Comparison of ENCODE assay signal across 9 cellular contexts in genomic region chr1:33007190-33008050, GRCh38. TPM values are rescaled to one million over a fixed set of nuclear protein-coding genes. Genes with fewer than 3 reads are reported as not detected.
A peak's percentile ranks its signal among the peaks of the same experiment; 100 is the strongest.
DNase-seq lines count a peak whose midpoint lies in the region; ATAC-seq and TF ChIP-seq lines count a peak whose summit lies in the region.
"Had no signal": no experiment of that assay in that cellular context is flagged by ENCODE, and none has a peak within 500 bp of the region (broad histone marks: within the 10 kb centered on the region; RNA-seq: fewer than 3 reads in every experiment).

No MANE protein-coding gene starts in this region.

- no peaks in the 10 kb centered on the region for H3K27me3 Mint-ChIP-seq in T-helper 1 cell treated with Interleukin-12 subunit alpha and Interleukin-12 subunit beta and Interleukin-4 antibody, amounts not matched to agents 30 μg/mL and 1 μg/mL, for 36 hours (ENCODE audit: low read depth)
- H3K27me3 Mint-ChIP-seq in brain, result no peaks in the 10 kb centered on the region
- H3K27me3 Mint-ChIP-seq: activated naive CD4-positive, alpha-beta T cell treated with anti-CD3 and anti-CD28 coated beads, Interleukin-2, amount 50 U/mL, for 24 hours had no signal

- no peaks in the 10 kb centered on the region for H3K27me3 ChIP-seq in tibial artery

- H3K4me3 ChIP-seq in tibial artery, result no peak overlapping the region

- ATAC-seq in HG03159 (IDR thresholded peaks at IDR 0.05; ENCODE audit: unreplicated experiment) (no peak), GM19452 (IDR thresholded peaks at IDR 0.05; ENCODE audit: unreplicated experiment) (no peak)

- H3K4me3 Mint-ChIP-seq in T-helper 1 cell treated with Interleukin-12 subunit alpha and Interleukin-12 subunit beta and Interleukin-4 antibody, amounts not matched to agents 30 μg/mL and 1 μg/mL, for 36 hours, result no peak overlapping the region
- peak overlapping the region in 1 of 5 experiments; percentile 40 for H3K4me3 Mint-ChIP-seq in brain
- H3K4me3 Mint-ChIP-seq: activated naive CD4-positive, alpha-beta T cell treated with anti-CD3 and anti-CD28 coated beads, Interleukin-2, amount 50 U/mL, for 24 hours had no signal

- H3K9me3 ChIP-seq in tibial artery, result no peaks in the 10 kb centered on the region

- H3K36me3 ChIP-seq in tibial artery, result peaks cover 7 to 40% (median 33%) of the 10 kb centered on the region in 3 donors

- no peaks in the 10 kb centered on the region for H3K9me3 Mint-ChIP-seq in T-helper 1 cell treated with Interleukin-12 subunit alpha and Interleukin-12 subunit beta and Interleukin-4 antibody, amounts not matched to agents 30 μg/mL and 1 μg/mL, for 36 hours
- no peaks in the 10 kb centered on the region for H3K9me3 Mint-ChIP-seq in brain
- H3K9me3 Mint-ChIP-seq: activated naive CD4-positive, alpha-beta T cell treated with anti-CD3 and anti-CD28 coated beads, Interleukin-2, amount 50 U/mL, for 24 hours had no signal

- peaks cover 26% of the 10 kb centered on the region for H3K4me1 Mint-ChIP-seq in T-helper 1 cell treated with Interleukin-12 subunit alpha and Interleukin-12 subunit beta and Interleukin-4 antibody, amounts not matched to agents 30 μg/mL and 1 μg/mL, for 36 hours (ENCODE audit: low read depth)
- peaks cover 53% of the 10 kb centered on the region for H3K4me1 Mint-ChIP-seq in brain

- H3K4me1 ChIP-seq in tibial artery, result peaks cover 0 to 24% (median 19%) of the 10 kb centered on the region in 4 donors

- intact Hi-C loops in tibial artery (cut with DNase I; ENCODE audit: low total_unique reads), result loop anchor here (5.0 kb wide), 1 partner anchor 75 kb away; no protein-coding TSS in a partner anchor

- DNase-seq in T-helper 1 cell (no peak), NCI-H1694 (lab: John Stamatoyannopoulos, UW) (peak; percentile 35), iris pigment epithelial cell (ENCODE audit: low read depth) (peak; percentile 96), tibial artery (peak; percentile 67 to 73)

- H3K27ac ChIP-seq in tibial artery, result no peak overlapping the region

- peaks cover 65% of the 10 kb centered on the region for H3K36me3 Mint-ChIP-seq in T-helper 1 cell treated with Interleukin-12 subunit alpha and Interleukin-12 subunit beta and Interleukin-4 antibody, amounts not matched to agents 30 μg/mL and 1 μg/mL, for 36 hours (ENCODE audit: low read depth)
- peaks cover 36% of the 10 kb centered on the region for H3K36me3 Mint-ChIP-seq in brain

- TF ChIP-seq CTCF in brain (conservative IDR thresholded peaks at IDR 0.05), result peak; percentile 45 to 59
- peak; percentile 24 to 47 for TF ChIP-seq CTCF in tibial artery (IDR thresholded peaks at IDR 0.05)

- peak overlapping the region; percentile 77 for H3K27ac Mint-ChIP-seq in T-helper 1 cell treated with Interleukin-12 subunit alpha and Interleukin-12 subunit beta and Interleukin-4 antibody, amounts not matched to agents 30 μg/mL and 1 μg/mL, for 36 hours
- H3K27ac Mint-ChIP-seq in brain, result peak overlapping the region; percentile 56 to 91 (median 80)
- H3K27ac Mint-ChIP-seq: activated naive CD4-positive, alpha-beta T cell treated with anti-CD3 and anti-CD28 coated beads, Interleukin-2, amount 50 U/mL, for 24 hours had no signal

RNA-seq across cellular contexts. Expression of gene AK2, which starts 29.3 kb away (rescaled TPM):
- polyA plus RNA-seq in brain (ENCODE audit: insufficient read depth, low read depth, low replicate concordance), result 166 TPM

RNA-seq across cellular contexts. Expression of gene RNF19B, which starts 42.8 kb away (rescaled TPM):
- polyA plus RNA-seq in brain (ENCODE audit: insufficient read depth, low read depth, low replicate concordance), result 28.4 TPM

Comparison
In these comparisons a context has a peak if more than half of its experiments do, and no peak if none do; other contexts are left out.
1. DNase-seq: peak in NCI-H1694 (single experiment), iris pigment epithelial cell (single experiment) and tibial artery (2 of 2); none in T-helper 1 cell (0 of 5).